1 cellular context compared by ENCODE assay signal in the genomic region with DNA sequence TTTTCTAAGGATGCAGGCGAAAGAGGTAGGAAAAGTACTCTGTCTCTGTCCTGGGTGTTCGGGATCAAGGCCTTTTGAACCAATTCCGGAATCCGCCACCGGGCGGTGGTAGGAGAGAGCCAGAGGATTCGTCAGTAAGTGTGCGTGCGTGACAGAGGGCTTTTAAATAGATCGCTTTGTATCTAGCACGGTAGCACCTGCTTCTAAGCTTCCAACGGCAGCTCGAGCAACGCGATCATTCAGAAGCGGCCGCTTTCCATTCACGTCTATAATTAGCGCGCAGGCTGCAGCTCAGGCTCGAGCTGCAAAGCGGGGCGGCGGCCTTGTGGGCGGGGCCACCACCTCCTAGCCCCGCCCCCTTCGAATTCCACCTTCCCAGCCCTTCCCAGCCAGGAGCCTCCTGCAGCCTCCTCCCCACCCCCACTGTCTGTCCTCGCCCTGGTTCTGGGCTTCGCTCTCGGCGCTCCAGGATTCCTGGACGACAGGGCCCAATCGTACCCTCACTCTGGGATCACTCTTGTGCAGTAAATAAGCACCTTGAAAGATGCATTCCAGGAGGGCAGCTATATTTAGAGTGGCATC.
TF ChIP-seq lines count a peak whose summit lies in the region.

No MANE protein-coding gene starts in this region.

TF ChIP-seq in HEK293, 187 proteins besides CTCF, POLR2A, EP300 and RAD21 (continued from another document):
- TF ChIP-seq, protein P1, sequence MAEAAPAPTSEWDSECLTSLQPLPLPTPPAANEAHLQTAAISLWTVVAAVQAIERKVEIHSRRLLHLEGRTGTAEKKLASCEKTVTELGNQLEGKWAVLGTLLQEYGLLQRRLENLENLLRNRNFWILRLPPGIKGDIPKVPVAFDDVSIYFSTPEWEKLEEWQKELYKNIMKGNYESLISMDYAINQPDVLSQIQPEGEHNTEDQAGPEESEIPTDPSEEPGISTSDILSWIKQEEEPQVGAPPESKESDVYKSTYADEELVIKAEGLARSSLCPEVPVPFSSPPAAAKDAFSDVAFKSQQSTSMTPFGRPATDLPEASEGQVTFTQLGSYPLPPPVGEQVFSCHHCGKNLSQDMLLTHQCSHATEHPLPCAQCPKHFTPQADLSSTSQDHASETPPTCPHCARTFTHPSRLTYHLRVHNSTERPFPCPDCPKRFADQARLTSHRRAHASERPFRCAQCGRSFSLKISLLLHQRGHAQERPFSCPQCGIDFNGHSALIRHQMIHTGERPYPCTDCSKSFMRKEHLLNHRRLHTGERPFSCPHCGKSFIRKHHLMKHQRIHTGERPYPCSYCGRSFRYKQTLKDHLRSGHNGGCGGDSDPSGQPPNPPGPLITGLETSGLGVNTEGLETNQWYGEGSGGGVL (tag by site-specific recombination; IDR thresholded peaks at IDR 0.05): 0 out of 2 replicates have a peak, but pooled peaks have one; percentile 8
- TF ChIP-seq BCL11B (tag by site-specific recombination; IDR thresholded peaks at IDR 0.05; ENCODE audit: low read depth) (no peak), GLI2 (tag by site-specific recombination; IDR thresholded peaks at IDR 0.05; ENCODE audit: borderline replicate concordance, low read depth) (no peak), ZBTB17 (tag by site-specific recombination; IDR thresholded peaks at IDR 0.05) (peak; percentile 98), ZNF221 (tag by site-specific recombination; IDR thresholded peaks at IDR 0.05; ENCODE audit: borderline replicate concordance) (no peak), ZFP3 (tag by site-specific recombination; IDR thresholded peaks at IDR 0.05; ENCODE audit: low read depth) (no peak), ZNF302 (tag by site-specific recombination; IDR thresholded peaks at IDR 0.05; ENCODE audit: low read depth) (no peak), ZNF544 (tag by site-specific recombination; IDR thresholded peaks at IDR 0.05) (no peak), ZNF791 (tag by site-specific recombination; IDR thresholded peaks at IDR 0.05) (no peak), ZNF155 (tag by site-specific recombination; IDR thresholded peaks at IDR 0.05) (no peak), ZNF629 (tag by site-specific recombination; IDR thresholded peaks at IDR 0.05) (no peak), ZNF202 (tag by site-specific recombination; IDR thresholded peaks at IDR 0.05; ENCODE audit: borderline replicate concordance) (no peak), KLF10 (tag by site-specific recombination; IDR thresholded peaks at IDR 0.05) (no peak), ZNF473 (tag by site-specific recombination; IDR thresholded peaks at IDR 0.05) (no peak), GLIS2 (tag by site-specific recombination; IDR thresholded peaks at IDR 0.05) (peak; percentile 90), ZNF76 (tag by site-specific recombination; IDR thresholded peaks at IDR 0.05; ENCODE audit: borderline replicate concordance, low read depth) (no peak), OSR2 (tag by site-specific recombination; IDR thresholded peaks at IDR 0.05) (peak; percentile 90), WT1 (tag by site-specific recombination; IDR thresholded peaks at IDR 0.05) (peak; percentile 65), ZNF10 (tag by site-specific recombination; IDR thresholded peaks at IDR 0.05) (no peak), ZBTB8A (tag by site-specific recombination; IDR thresholded peaks at IDR 0.05) (no peak; the same call in 1 of the 2 replicates), ZNF423 (tag by site-specific recombination; IDR thresholded peaks at IDR 0.05) (no peak), IKZF3 (tag by site-specific recombination; IDR thresholded peaks at IDR 0.05) (peak; percentile 98), ZNF677 (tag by site-specific recombination; IDR thresholded peaks at IDR 0.05) (no peak), ZFP37 (tag by site-specific recombination; IDR thresholded peaks at IDR 0.05) (no peak), ZNF610 (tag by site-specific recombination; IDR thresholded peaks at IDR 0.05; ENCODE audit: borderline replicate concordance) (no peak), ZSCAN30 (tag by site-specific recombination; IDR thresholded peaks at IDR 0.05) (peak; percentile 76; the same call in 1 of the 2 replicates), MYNN (tag by site-specific recombination; IDR thresholded peaks at IDR 0.05; ENCODE audit: borderline replicate concordance) (no peak)
- TF ChIP-seq, protein P2, sequence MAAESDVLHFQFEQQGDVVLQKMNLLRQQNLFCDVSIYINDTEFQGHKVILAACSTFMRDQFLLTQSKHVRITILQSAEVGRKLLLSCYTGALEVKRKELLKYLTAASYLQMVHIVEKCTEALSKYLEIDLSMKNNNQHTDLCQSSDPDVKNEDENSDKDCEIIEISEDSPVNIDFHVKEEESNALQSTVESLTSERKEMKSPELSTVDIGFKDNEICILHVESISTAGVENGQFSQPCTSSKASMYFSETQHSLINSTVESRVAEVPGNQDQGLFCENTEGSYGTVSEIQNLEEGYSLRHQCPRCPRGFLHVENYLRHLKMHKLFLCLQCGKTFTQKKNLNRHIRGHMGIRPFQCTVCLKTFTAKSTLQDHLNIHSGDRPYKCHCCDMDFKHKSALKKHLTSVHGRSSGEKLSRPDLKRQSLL (tag by site-specific recombination; IDR thresholded peaks at IDR 0.05): peak; percentile 39; the same call in 1 of the 2 replicates
- TF ChIP-seq, protein P3, sequence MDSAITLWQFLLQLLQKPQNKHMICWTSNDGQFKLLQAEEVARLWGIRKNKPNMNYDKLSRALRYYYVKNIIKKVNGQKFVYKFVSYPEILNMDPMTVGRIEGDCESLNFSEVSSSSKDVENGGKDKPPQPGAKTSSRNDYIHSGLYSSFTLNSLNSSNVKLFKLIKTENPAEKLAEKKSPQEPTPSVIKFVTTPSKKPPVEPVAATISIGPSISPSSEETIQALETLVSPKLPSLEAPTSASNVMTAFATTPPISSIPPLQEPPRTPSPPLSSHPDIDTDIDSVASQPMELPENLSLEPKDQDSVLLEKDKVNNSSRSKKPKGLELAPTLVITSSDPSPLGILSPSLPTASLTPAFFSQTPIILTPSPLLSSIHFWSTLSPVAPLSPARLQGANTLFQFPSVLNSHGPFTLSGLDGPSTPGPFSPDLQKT (IDR thresholded peaks at IDR 0.05; ENCODE audit: borderline replicate concordance, low read depth, low read length): no peak
- TF ChIP-seq, protein P4, sequence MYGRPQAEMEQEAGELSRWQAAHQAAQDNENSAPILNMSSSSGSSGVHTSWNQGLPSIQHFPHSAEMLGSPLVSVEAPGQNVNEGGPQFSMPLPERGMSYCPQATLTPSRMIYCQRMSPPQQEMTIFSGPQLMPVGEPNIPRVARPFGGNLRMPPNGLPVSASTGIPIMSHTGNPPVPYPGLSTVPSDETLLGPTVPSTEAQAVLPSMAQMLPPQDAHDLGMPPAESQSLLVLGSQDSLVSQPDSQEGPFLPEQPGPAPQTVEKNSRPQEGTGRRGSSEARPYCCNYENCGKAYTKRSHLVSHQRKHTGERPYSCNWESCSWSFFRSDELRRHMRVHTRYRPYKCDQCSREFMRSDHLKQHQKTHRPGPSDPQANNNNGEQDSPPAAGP (tag by site-specific recombination; IDR thresholded peaks at IDR 0.05): 0 out of 2 replicates have a peak, but pooled peaks have one; percentile 52
- TF ChIP-seq, protein P5, sequence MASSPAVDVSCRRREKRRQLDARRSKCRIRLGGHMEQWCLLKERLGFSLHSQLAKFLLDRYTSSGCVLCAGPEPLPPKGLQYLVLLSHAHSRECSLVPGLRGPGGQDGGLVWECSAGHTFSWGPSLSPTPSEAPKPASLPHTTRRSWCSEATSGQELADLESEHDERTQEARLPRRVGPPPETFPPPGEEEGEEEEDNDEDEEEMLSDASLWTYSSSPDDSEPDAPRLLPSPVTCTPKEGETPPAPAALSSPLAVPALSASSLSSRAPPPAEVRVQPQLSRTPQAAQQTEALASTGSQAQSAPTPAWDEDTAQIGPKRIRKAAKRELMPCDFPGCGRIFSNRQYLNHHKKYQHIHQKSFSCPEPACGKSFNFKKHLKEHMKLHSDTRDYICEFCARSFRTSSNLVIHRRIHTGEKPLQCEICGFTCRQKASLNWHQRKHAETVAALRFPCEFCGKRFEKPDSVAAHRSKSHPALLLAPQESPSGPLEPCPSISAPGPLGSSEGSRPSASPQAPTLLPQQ (tag by site-specific recombination; IDR thresholded peaks at IDR 0.05): no peak
- TF ChIP-seq, protein P6, sequence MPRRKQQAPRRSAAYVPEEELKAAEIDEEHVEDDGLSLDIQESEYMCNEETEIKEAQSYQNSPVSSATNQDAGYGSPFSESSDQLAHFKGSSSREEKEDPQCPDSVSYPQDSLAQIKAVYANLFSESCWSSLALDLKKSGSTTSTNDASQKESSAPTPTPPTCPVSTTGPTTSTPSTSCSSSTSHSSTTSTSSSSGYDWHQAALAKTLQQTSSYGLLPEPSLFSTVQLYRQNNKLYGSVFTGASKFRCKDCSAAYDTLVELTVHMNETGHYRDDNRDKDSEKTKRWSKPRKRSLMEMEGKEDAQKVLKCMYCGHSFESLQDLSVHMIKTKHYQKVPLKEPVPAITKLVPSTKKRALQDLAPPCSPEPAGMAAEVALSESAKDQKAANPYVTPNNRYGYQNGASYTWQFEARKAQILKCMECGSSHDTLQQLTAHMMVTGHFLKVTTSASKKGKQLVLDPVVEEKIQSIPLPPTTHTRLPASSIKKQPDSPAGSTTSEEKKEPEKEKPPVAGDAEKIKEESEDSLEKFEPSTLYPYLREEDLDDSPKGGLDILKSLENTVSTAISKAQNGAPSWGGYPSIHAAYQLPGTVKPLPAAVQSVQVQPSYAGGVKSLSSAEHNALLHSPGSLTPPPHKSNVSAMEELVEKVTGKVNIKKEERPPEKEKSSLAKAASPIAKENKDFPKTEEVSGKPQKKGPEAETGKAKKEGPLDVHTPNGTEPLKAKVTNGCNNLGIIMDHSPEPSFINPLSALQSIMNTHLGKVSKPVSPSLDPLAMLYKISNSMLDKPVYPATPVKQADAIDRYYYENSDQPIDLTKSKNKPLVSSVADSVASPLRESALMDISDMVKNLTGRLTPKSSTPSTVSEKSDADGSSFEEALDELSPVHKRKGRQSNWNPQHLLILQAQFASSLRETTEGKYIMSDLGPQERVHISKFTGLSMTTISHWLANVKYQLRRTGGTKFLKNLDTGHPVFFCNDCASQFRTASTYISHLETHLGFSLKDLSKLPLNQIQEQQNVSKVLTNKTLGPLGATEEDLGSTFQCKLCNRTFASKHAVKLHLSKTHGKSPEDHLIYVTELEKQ (tag by site-specific recombination; IDR thresholded peaks at IDR 0.05; ENCODE audit: borderline replicate concordance): no peak
- TF ChIP-seq, protein P7, sequence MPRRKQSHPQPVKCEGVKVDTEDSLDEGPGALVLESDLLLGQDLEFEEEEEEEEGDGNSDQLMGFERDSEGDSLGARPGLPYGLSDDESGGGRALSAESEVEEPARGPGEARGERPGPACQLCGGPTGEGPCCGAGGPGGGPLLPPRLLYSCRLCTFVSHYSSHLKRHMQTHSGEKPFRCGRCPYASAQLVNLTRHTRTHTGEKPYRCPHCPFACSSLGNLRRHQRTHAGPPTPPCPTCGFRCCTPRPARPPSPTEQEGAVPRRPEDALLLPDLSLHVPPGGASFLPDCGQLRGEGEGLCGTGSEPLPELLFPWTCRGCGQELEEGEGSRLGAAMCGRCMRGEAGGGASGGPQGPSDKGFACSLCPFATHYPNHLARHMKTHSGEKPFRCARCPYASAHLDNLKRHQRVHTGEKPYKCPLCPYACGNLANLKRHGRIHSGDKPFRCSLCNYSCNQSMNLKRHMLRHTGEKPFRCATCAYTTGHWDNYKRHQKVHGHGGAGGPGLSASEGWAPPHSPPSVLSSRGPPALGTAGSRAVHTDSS (tag by site-specific recombination; IDR thresholded peaks at IDR 0.05): no peak
- TF ChIP-seq, protein P8, sequence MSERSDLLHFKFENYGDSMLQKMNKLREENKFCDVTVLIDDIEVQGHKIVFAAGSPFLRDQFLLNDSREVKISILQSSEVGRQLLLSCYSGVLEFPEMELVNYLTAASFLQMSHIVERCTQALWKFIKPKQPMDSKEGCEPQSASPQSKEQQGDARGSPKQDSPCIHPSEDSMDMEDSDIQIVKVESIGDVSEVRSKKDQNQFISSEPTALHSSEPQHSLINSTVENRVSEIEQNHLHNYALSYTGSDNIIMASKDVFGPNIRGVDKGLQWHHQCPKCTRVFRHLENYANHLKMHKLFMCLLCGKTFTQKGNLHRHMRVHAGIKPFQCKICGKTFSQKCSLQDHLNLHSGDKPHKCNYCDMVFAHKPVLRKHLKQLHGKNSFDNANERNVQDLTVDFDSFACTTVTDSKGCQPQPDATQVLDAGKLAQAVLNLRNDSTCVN (tag by site-specific recombination; optimal IDR thresholded peaks at IDR 0.05): peak; percentile 30
- TF ChIP-seq, protein P9, sequence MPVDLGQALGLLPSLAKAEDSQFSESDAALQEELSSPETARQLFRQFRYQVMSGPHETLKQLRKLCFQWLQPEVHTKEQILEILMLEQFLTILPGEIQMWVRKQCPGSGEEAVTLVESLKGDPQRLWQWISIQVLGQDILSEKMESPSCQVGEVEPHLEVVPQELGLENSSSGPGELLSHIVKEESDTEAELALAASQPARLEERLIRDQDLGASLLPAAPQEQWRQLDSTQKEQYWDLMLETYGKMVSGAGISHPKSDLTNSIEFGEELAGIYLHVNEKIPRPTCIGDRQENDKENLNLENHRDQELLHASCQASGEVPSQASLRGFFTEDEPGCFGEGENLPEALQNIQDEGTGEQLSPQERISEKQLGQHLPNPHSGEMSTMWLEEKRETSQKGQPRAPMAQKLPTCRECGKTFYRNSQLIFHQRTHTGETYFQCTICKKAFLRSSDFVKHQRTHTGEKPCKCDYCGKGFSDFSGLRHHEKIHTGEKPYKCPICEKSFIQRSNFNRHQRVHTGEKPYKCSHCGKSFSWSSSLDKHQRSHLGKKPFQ (tag by site-specific recombination; IDR thresholded peaks at IDR 0.05): no peak
- TF ChIP-seq, protein P10, sequence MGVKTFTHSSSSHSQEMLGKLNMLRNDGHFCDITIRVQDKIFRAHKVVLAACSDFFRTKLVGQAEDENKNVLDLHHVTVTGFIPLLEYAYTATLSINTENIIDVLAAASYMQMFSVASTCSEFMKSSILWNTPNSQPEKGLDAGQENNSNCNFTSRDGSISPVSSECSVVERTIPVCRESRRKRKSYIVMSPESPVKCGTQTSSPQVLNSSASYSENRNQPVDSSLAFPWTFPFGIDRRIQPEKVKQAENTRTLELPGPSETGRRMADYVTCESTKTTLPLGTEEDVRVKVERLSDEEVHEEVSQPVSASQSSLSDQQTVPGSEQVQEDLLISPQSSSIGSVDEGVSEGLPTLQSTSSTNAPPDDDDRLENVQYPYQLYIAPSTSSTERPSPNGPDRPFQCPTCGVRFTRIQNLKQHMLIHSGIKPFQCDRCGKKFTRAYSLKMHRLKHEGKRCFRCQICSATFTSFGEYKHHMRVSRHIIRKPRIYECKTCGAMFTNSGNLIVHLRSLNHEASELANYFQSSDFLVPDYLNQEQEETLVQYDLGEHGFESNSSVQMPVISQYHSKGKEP (tag by site-specific recombination; IDR thresholded peaks at IDR 0.05): peak; percentile 54; the same call in 1 of the 2 replicates
- TF ChIP-seq, protein P11, sequence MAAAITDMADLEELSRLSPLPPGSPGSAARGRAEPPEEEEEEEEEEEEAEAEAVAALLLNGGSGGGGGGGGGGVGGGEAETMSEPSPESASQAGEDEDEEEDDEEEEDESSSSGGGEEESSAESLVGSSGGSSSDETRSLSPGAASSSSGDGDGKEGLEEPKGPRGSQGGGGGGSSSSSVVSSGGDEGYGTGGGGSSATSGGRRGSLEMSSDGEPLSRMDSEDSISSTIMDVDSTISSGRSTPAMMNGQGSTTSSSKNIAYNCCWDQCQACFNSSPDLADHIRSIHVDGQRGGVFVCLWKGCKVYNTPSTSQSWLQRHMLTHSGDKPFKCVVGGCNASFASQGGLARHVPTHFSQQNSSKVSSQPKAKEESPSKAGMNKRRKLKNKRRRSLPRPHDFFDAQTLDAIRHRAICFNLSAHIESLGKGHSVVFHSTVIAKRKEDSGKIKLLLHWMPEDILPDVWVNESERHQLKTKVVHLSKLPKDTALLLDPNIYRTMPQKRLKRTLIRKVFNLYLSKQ (tag by site-specific recombination; IDR thresholded peaks at IDR 0.05; ENCODE audit: borderline replicate concordance): no peak
